17 cellular contexts compared by ENCODE assay signal in genomic region chr7:15862016-15862780, GRCh38.
DNase-seq lines count a peak whose midpoint lies in the region; ATAC-seq, FAIRE-seq and TF ChIP-seq lines count a peak whose summit lies in the region.
"Had no signal": no experiment of that assay in that cellular context is flagged by ENCODE, and none has a peak within 500 bp of the region (broad histone marks: within the 10 kb centered on the region; RNA-seq: fewer than 3 reads in every experiment).

No MANE protein-coding gene starts in this region.

- intact Hi-C loops in right cardiac atrium (cut with DNase I) = no loop called here
- intact Hi-C loops in Right ventricle myocardium superior (cut with DNase I) = no loop called here
- intact Hi-C loops in endothelial cell of umbilical vein (cut with micrococcal nuclease) = no loop called here
- intact Hi-C loops in tibial artery (cut with DNase I; ENCODE audit: low total_unique reads) = no loop called here
- intact Hi-C loops in activated naive CD4-positive, alpha-beta T cell treated with anti-CD3 and anti-CD28 coated beads for 36 hours (cut with micrococcal nuclease) = no loop called here

- no peaks in the 10 kb centered on the region for H3K27me3 ChIP-seq in right cardiac atrium (ENCODE audit: control insufficient read depth, insufficient read depth)
- no peaks in the 10 kb centered on the region for H3K27me3 ChIP-seq in endothelial cell of umbilical vein (ENCODE audit: control insufficient read depth in 2 of 2, insufficient read depth in 2 of 2, low read length in 2 of 2)
- H3K27me3 ChIP-seq in osteoblast (ENCODE audit: insufficient read depth, low read length) = no peaks in the 10 kb centered on the region
- H3K27me3 ChIP-seq in tibial artery = no peaks in the 10 kb centered on the region

- TF ChIP-seq POLR2A in endothelial cell of umbilical vein (IDR thresholded peaks at IDR 0.05; ENCODE audit: low read depth, low read length) = no peak

- H3K36me3 ChIP-seq in endothelial cell of umbilical vein (ENCODE audit: control insufficient read depth in 2 of 2, extremely low read depth in 1 of 2, insufficient read depth in 2 of 2, low read length in 2 of 2) (no peaks in the 10 kb centered on the region), osteoblast (ENCODE audit: insufficient read depth, low read length) (no peaks in the 10 kb centered on the region), tibial artery (no peaks in the 10 kb centered on the region)

- 48% methylated on average over 4 of the region's 4 CpGs for WGBS in right cardiac atrium

- H3K4me1 ChIP-seq in right cardiac atrium (ENCODE audit: control insufficient read depth, insufficient read depth, low read length) (peaks cover 2% of the 10 kb centered on the region), endothelial cell of umbilical vein (ENCODE audit: control insufficient read depth, extremely low read depth, insufficient read depth, low read length) (no peaks in the 10 kb centered on the region), osteoblast (ENCODE audit: insufficient read depth, low read length) (peaks cover 14% of the 10 kb centered on the region), tibial artery (peaks cover 0 to 35% (median 13%) of the 10 kb centered on the region in 4 donors)

- H3K27ac Mint-ChIP-seq in activated naive CD4-positive, alpha-beta T cell treated with anti-CD3 and anti-CD28 coated beads for 36 hours = no peak overlapping the region
- H3K27ac Mint-ChIP-seq: B cell had no signal

- H2AFZ ChIP-seq in endothelial cell of umbilical vein (ENCODE audit: low read depth, low read length) = peak overlapping the region; percentile 38
- peak overlapping the region; percentile 43 for H2AFZ ChIP-seq in osteoblast (ENCODE audit: low read length)

- DNase-seq in right cardiac atrium (peak in 1 of 3 donors; percentile 43), Right ventricle myocardium superior (no peak), endothelial cell of umbilical vein (ENCODE audit: low read depth, low spot score) (no peak), osteoblast (ENCODE audit: insufficient read length, low spot score, missing footprints) (no peak), tibial artery (no peak), UCSD-AML1 (lab: John Stamatoyannopoulos, UW; ENCODE audit: unreplicated experiment) (no peak), LoVo (ENCODE audit: low spot score) (no peak)
- no peak for DNase-seq in activated naive CD4-positive, alpha-beta T cell treated with anti-CD3 and anti-CD28 coated beads for 36 hours
- DNase-seq: DND-41, MV-4-11, NCI-H187, NCI-H2227 treated with DMSO at 0.1 percent for 48 hours, NCI-H510A treated with DMSO at 0.1 percent for 48 hours, NCI-H774, OCI-M1 had no signal

- H3K27ac ChIP-seq in right cardiac atrium (ENCODE audit: low read length) (no peak overlapping the region), endothelial cell of umbilical vein (ENCODE audit: insufficient read depth, low read depth, low read length) (no peak overlapping the region), osteoblast (ENCODE audit: low read depth, low read length) (no peak overlapping the region), tibial artery (peak overlapping the region; percentile 2 to 29)

- H3K4me3 ChIP-seq in right cardiac atrium (ENCODE audit: low read length) = no peak overlapping the region
- no peak overlapping the region for H3K4me3 ChIP-seq in endothelial cell of umbilical vein (replicated peaks in 1 of 3; ENCODE audit: insufficient read depth in 1 of 3, low read depth in 1 of 3, low read length in 3 of 3)
- no peak overlapping the region for H3K4me3 ChIP-seq in osteoblast (ENCODE audit: insufficient read depth, low read length)
- no peak overlapping the region for H3K4me3 ChIP-seq in tibial artery
- H3K4me3 ChIP-seq: K562 had no signal

- no peak for TF ChIP-seq CTCF in endothelial cell of umbilical vein (IDR thresholded peaks at IDR 0.05; ENCODE audit: extremely low read depth in 1 of 2, insufficient read depth in 1 of 2, low read depth in 1 of 2, low read length in 2 of 2)
- no peak for TF ChIP-seq CTCF in osteoblast (IDR thresholded peaks at IDR 0.05; ENCODE audit: extremely low read depth, low read depth, low read length)
- TF ChIP-seq CTCF in tibial artery (IDR thresholded peaks at IDR 0.05) = no peak

- H3K4me3 Mint-ChIP-seq in activated naive CD4-positive, alpha-beta T cell treated with anti-CD3 and anti-CD28 coated beads for 36 hours = no peak overlapping the region
- H3K4me3 Mint-ChIP-seq: B cell had no signal

- no peaks in the 10 kb centered on the region for H3K4me1 Mint-ChIP-seq in activated naive CD4-positive, alpha-beta T cell treated with anti-CD3 and anti-CD28 coated beads for 36 hours (ENCODE audit: low read depth)
- H3K4me1 Mint-ChIP-seq: B cell had no signal

- no peaks in the 10 kb centered on the region for H3K27me3 Mint-ChIP-seq in activated naive CD4-positive, alpha-beta T cell treated with anti-CD3 and anti-CD28 coated beads for 36 hours (ENCODE audit: low read depth)
- H3K27me3 Mint-ChIP-seq: B cell had no signal

- no TSS peak for BruUV-seq in endothelial cell of umbilical vein (replicated peaks; lab: Mats Ljungman, UMichigan)

- no peaks in the 10 kb centered on the region for H3K9me1 ChIP-seq in endothelial cell of umbilical vein (replicated peaks; ENCODE audit: control insufficient read depth, extremely low read depth, insufficient read depth, low read length)

- H3K79me2 ChIP-seq in endothelial cell of umbilical vein (ENCODE audit: control insufficient read depth, insufficient read depth, low read length) = no peaks in the 10 kb centered on the region
- no peaks in the 10 kb centered on the region for H3K79me2 ChIP-seq in osteoblast (ENCODE audit: insufficient read depth, low read length)

- POLR2A ChIA-PET in endothelial cell of umbilical vein (lab: Charles Lee) = no interaction called here

- ATAC-seq in right cardiac atrium (peak; percentile 79 to 82), Right ventricle myocardium superior (ENCODE audit: poor library complexity) (no peak)
- ATAC-seq: K562 had no signal

- peaks cover 2% of the 10 kb centered on the region for H3K9me3 Mint-ChIP-seq in activated naive CD4-positive, alpha-beta T cell treated with anti-CD3 and anti-CD28 coated beads for 36 hours

- H3K36me3 Mint-ChIP-seq in activated naive CD4-positive, alpha-beta T cell treated with anti-CD3 and anti-CD28 coated beads for 36 hours (ENCODE audit: low read depth) = no peaks in the 10 kb centered on the region

- dilution Hi-C loops in endothelial cell of umbilical vein (cut with MboI; ENCODE audit: extremely low pct_ligation_motif_present, low sequenced_read_pairs) = no loop called here

- CTCF ChIA-PET in endothelial cell of umbilical vein (lab: Charles Lee) = interaction anchor here (0.7 to 1.5 kb wide), 3 partner anchors 17 to 141 kb away, joined by 3 to 7 read pairs (median 3); no protein-coding TSS in a partner anchor
- CTCF ChIA-PET in activated naive CD4-positive, alpha-beta T cell treated with anti-CD3 and anti-CD28 coated beads for 36 hours (lab: Charles Lee) = no interaction called here

- no peak for FAIRE-seq in endothelial cell of umbilical vein (lab: Jason Lieb, UNC)
- FAIRE-seq: K562 had no signal

- H4K20me1 ChIP-seq in endothelial cell of umbilical vein (replicated peaks; ENCODE audit: control insufficient read depth, extremely low read depth, insufficient read depth, low read length) = no peaks in the 10 kb centered on the region
- no peaks in the 10 kb centered on the region for H4K20me1 ChIP-seq in osteoblast (ENCODE audit: insufficient read depth, low read length)

- H3K4me2 ChIP-seq in endothelial cell of umbilical vein (ENCODE audit: insufficient read depth, low read length) (no peak overlapping the region), osteoblast (ENCODE audit: insufficient read depth, low read length) (peak overlapping the region; percentile 46)

- H3K9me3 ChIP-seq in right cardiac atrium (ENCODE audit: control insufficient read depth, low read length) (no peaks in the 10 kb centered on the region), endothelial cell of umbilical vein (replicated peaks; ENCODE audit: control insufficient read depth, insufficient read depth, low read length) (no peaks in the 10 kb centered on the region), osteoblast (ENCODE audit: low read depth, low read length) (no peaks in the 10 kb centered on the region), tibial artery (no peaks in the 10 kb centered on the region)

- H3K9ac ChIP-seq in endothelial cell of umbilical vein (replicated peaks; ENCODE audit: extremely low read depth, insufficient read depth, low read length) = no peak overlapping the region

TF ChIP-seq in endothelial cell of umbilical vein, 7 proteins besides CTCF, POLR2A, EP300 and RAD21:
- TF ChIP-seq POLR2AphosphoS5 (IDR thresholded peaks at IDR 0.05; ENCODE audit: insufficient read depth, low read depth, low read length) = no peak
- no peak for TF ChIP-seq JUN (IDR thresholded peaks at IDR 0.05; ENCODE audit: borderline replicate concordance, insufficient read depth, insufficient read length, low read depth)
- TF ChIP-seq GATA2 (IDR thresholded peaks at IDR 0.05; ENCODE audit: insufficient read depth, insufficient read length, low read depth, low read length) = no peak
- TF ChIP-seq MYC (IDR thresholded peaks at IDR 0.05; ENCODE audit: low read depth, low read length) = no peak
- TF ChIP-seq FOS (IDR thresholded peaks at IDR 0.05; ENCODE audit: borderline replicate concordance, insufficient read depth, low read length) = no peak
- TF ChIP-seq, protein P1, sequence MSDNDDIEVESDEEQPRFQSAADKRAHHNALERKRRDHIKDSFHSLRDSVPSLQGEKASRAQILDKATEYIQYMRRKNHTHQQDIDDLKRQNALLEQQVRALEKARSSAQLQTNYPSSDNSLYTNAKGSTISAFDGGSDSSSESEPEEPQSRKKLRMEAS (IDR thresholded peaks at IDR 0.05; ENCODE audit: insufficient read depth, insufficient read length) = no peak
- no peak for TF ChIP-seq EZH2 (IDR thresholded peaks at IDR 0.05; ENCODE audit: borderline replicate concordance, low read depth, low read length, severe bottlenecking)

Comparison
In these comparisons a context has a peak if more than half of its experiments do, and no peak if none do; other contexts are left out.
1. H3K27ac ChIP-seq: peak in tibial artery (2 of 2); none in right cardiac atrium (single experiment), endothelial cell of umbilical vein (single experiment) and osteoblast (single experiment).